17 cellular contexts compared by ENCODE assay signal in genomic region chr6:106421491-106421890, GRCh38.
DNase-seq lines count a peak whose midpoint lies in the region; ATAC-seq, FAIRE-seq and TF ChIP-seq lines count a peak whose summit lies in the region.
"Had no signal": no experiment of that assay in that cellular context is flagged by ENCODE, and none has a peak within 500 bp of the region (broad histone marks: within the 10 kb centered on the region; RNA-seq: fewer than 3 reads in every experiment).

No MANE protein-coding gene starts in this region.

- no peaks in the 10 kb centered on the region for H3K9me2 ChIP-seq in PC-3 (replicated peaks; ENCODE audit: low read length)

- no peak overlapping the region for H4K8ac ChIP-seq in mesenchymal stem cell (ENCODE audit: low read length)

- no peak for FAIRE-seq in frontal cortex (lab: Jason Lieb, UNC)
- FAIRE-seq: GM19239 had no signal

- intact Hi-C loops in PC-3 (cut with micrococcal nuclease), result no loop called here
- intact Hi-C loops in activated CD4-positive, alpha-beta T cell treated with anti-CD3 and anti-CD28 coated beads for 36 hours (cut with DNase I, micrococcal nuclease), result no loop called here

- H3K27ac ChIP-seq in PC-3 (ENCODE audit: low read length) (no peak overlapping the region), brain microvascular endothelial cell (no peak overlapping the region), mesenchymal stem cell (ENCODE audit: low read length, poor library complexity, severe bottlenecking) (no peak overlapping the region)
- H3K27ac ChIP-seq: SK-N-MC had no signal

- H3K36me3 ChIP-seq in PC-3 (ENCODE audit: low read depth, low read length) (no peaks in the 10 kb centered on the region), brain microvascular endothelial cell (replicated peaks) (no peaks in the 10 kb centered on the region), mesenchymal stem cell (ENCODE audit: control insufficient read depth in 1 of 2, insufficient read depth in 2 of 2, low read depth in 1 of 2, low read length in 2 of 2) (no peaks in the 10 kb centered on the region)

- no TSS peak for BruUV-seq in PC-3 (replicated peaks; lab: Mats Ljungman, UMichigan)

- H3K14ac ChIP-seq in mesenchymal stem cell (ENCODE audit: low read length in 2 of 2), result no peak overlapping the region

- H3K9ac ChIP-seq in PC-3 (ENCODE audit: low read length), result no peak overlapping the region
- H3K9ac ChIP-seq in mesenchymal stem cell (ENCODE audit: low read length), result no peak overlapping the region

- no peak overlapping the region for H3K4ac ChIP-seq in mesenchymal stem cell (ENCODE audit: low read depth in 1 of 2, low read length in 2 of 2)

- H4K91ac ChIP-seq in mesenchymal stem cell (ENCODE audit: low read length), result no peak overlapping the region

- in situ Hi-C loops in brain microvascular endothelial cell (cut with HindIII; ENCODE audit: low pct_ligation_motif_present, low sequenced_read_pairs), result no loop called here

- CTCF ChIA-PET in PC-3 (lab: Charles Lee), result no interaction called here
- CTCF ChIA-PET in activated CD4-positive, alpha-beta T cell treated with anti-CD3 and anti-CD28 coated beads for 36 hours (lab: Charles Lee), result interaction anchor here (1.2 kb wide), 1 partner anchor 60 kb away, joined by 3 read pairs; no protein-coding TSS in a partner anchor

- peaks cover 12% of the 10 kb centered on the region; the same call in 1 of the 2 replicates for H3K4me1 ChIP-seq in PC-3 (ENCODE audit: insufficient read depth, low read length)
- H3K4me1 ChIP-seq in mesenchymal stem cell (ENCODE audit: control insufficient read depth, insufficient read depth, low read depth, low read length), result no peaks in the 10 kb centered on the region

- no peaks in the 10 kb centered on the region for H3K27me3 ChIP-seq in PC-3 (ENCODE audit: low read length)
- H3K27me3 ChIP-seq in brain microvascular endothelial cell (replicated peaks), result no peaks in the 10 kb centered on the region
- peaks cover 13% of the 10 kb centered on the region in 2 experiments for H3K27me3 ChIP-seq in mesenchymal stem cell (ENCODE audit: control insufficient read depth in 1 of 2, insufficient read depth in 1 of 2, low read length in 2 of 2)

- H3K4me3 Mint-ChIP-seq in activated CD4-positive, alpha-beta T cell treated with anti-CD3 and anti-CD28 coated beads for 36 hours, result no peak overlapping the region

- H3K9me3 Mint-ChIP-seq in activated CD4-positive, alpha-beta T cell treated with anti-CD3 and anti-CD28 coated beads for 36 hours (ENCODE audit: low read depth), result no peaks in the 10 kb centered on the region

- peaks cover 6% of the 10 kb centered on the region for H3K27me3 Mint-ChIP-seq in activated CD4-positive, alpha-beta T cell treated with anti-CD3 and anti-CD28 coated beads for 36 hours

- H2BK120ac ChIP-seq in mesenchymal stem cell (ENCODE audit: low read depth, low read length), result no peak overlapping the region

- no peak overlapping the region for H3K4me3 ChIP-seq in PC-3 (ENCODE audit: low read length)
- H3K4me3 ChIP-seq in brain microvascular endothelial cell (ENCODE audit: low read depth, low read length), result no peak overlapping the region
- no peak overlapping the region for H3K4me3 ChIP-seq in mesenchymal stem cell (ENCODE audit: insufficient read depth in 1 of 2, low read depth in 1 of 2, low read length in 2 of 2)
- H3K4me3 ChIP-seq: PC-9, SK-N-MC had no signal

- H4K20me1 ChIP-seq in PC-3 (ENCODE audit: low read length), result no peaks in the 10 kb centered on the region

- peak; percentile 43; the same call in 1 of the 2 replicates for ATAC-seq in PC-3
- no peak for ATAC-seq in activated CD4-positive, alpha-beta T cell treated with anti-CD3 and anti-CD28 coated beads for 36 hours
- ATAC-seq: Right ventricle myocardium inferior had no signal

- no peak for TF ChIP-seq CTCF in PC-3 (conservative IDR thresholded peaks at IDR 0.05; ENCODE audit: low read depth, low read length)
- no peak for TF ChIP-seq CTCF in brain microvascular endothelial cell (IDR thresholded peaks at IDR 0.05; ENCODE audit: low read depth, low read length, missing control alignments)

- H3K18ac ChIP-seq in mesenchymal stem cell (ENCODE audit: low read depth in 1 of 2, low read length in 2 of 2), result no peak overlapping the region

- POLR2A ChIA-PET in PC-3 (lab: Charles Lee; ENCODE audit: unreplicated experiment), result no interaction called here
- POLR2A ChIA-PET in activated CD4-positive, alpha-beta T cell treated with anti-CD3 and anti-CD28 coated beads for 36 hours (lab: Charles Lee), result no interaction called here

- H3K36me3 Mint-ChIP-seq in activated CD4-positive, alpha-beta T cell treated with anti-CD3 and anti-CD28 coated beads for 36 hours (ENCODE audit: low read depth), result no peaks in the 10 kb centered on the region

- DNase-seq in ELR (ENCODE audit: low read depth) (peak; percentile 39), PC-3 (peak; percentile 44), brain microvascular endothelial cell (peak; percentile 29), mesenchymal stem cell (peak; percentile 22), NCI-H345 (lab: John Stamatoyannopoulos, UW) (no peak), frontal cortex (ENCODE audit: low spot score in 2 of 2) (no peak), iPS-NIHi7 (ENCODE audit: extremely low spot score) (no peak)
- DNase-seq in activated CD4-positive, alpha-beta T cell treated with anti-CD3 and anti-CD28 coated beads for 36 hours, result no peak
- DNase-seq: DMS 273 treated with DMSO at 0.1 percent for 48 hours, H7, Kasumi-1, NCI-H187 treated with DMSO at 0.1 percent for 48 hours, NCI-H748 treated with DMSO at 0.1 percent for 48 hours, PC-9 had no signal

- H2AK5ac ChIP-seq in mesenchymal stem cell (ENCODE audit: low read length, severe bottlenecking), result no peak overlapping the region

- no peaks in the 10 kb centered on the region for H3K79me2 ChIP-seq in PC-3 (ENCODE audit: low read length)

- H3K4me2 ChIP-seq in PC-3 (ENCODE audit: low read length) (no peak overlapping the region), mesenchymal stem cell (ENCODE audit: low read length, poor library complexity, severe bottlenecking) (no peak overlapping the region)
- H3K4me2 ChIP-seq: PC-9 had no signal

- H3K79me1 ChIP-seq in mesenchymal stem cell (replicated peaks; ENCODE audit: low read length, poor library complexity, severe bottlenecking), result no peaks in the 10 kb centered on the region

- no peaks in the 10 kb centered on the region for H3F3A ChIP-seq in PC-3 (ENCODE audit: low read length, unreplicated experiment)

- no peak overlapping the region for H2BK5ac ChIP-seq in mesenchymal stem cell (ENCODE audit: low read depth, low read length, poor library complexity, severe bottlenecking)

- H2AFZ ChIP-seq in PC-3 (ENCODE audit: low read length), result no peak overlapping the region
- H2AFZ ChIP-seq in mesenchymal stem cell (ENCODE audit: low read depth, low read length), result no peak overlapping the region
- H2AFZ ChIP-seq: PC-9 had no signal

- H2BK12ac ChIP-seq in mesenchymal stem cell (ENCODE audit: low read length in 2 of 2), result no peak overlapping the region

- no peaks in the 10 kb centered on the region for H3K4me1 Mint-ChIP-seq in activated CD4-positive, alpha-beta T cell treated with anti-CD3 and anti-CD28 coated beads for 36 hours

- H2BK15ac ChIP-seq in mesenchymal stem cell (ENCODE audit: low read depth, poor library complexity, severe bottlenecking), result no peak overlapping the region

- H3K9me3 ChIP-seq in PC-3 (ENCODE audit: low read length), result no peaks in the 10 kb centered on the region
- no peaks in the 10 kb centered on the region for H3K9me3 ChIP-seq in mesenchymal stem cell (ENCODE audit: control insufficient read depth, low read length)

- 77% methylated on average over 2 of the region's 2 CpGs for WGBS in mesenchymal stem cell

- H3K23ac ChIP-seq in mesenchymal stem cell (ENCODE audit: low read length in 2 of 2), result no peak overlapping the region

- H3K27ac Mint-ChIP-seq in activated CD4-positive, alpha-beta T cell treated with anti-CD3 and anti-CD28 coated beads for 36 hours, result no peak overlapping the region

Comparison
In these comparisons a context has a peak if more than half of its experiments do, and no peak if none do; other contexts are left out.
1. DNase-seq: peak in ELR (single experiment), PC-3 (single experiment), brain microvascular endothelial cell (single experiment) and mesenchymal stem cell (single experiment); none in activated CD4-positive, alpha-beta T cell treated with anti-CD3 and anti-CD28 coated beads for 36 hours (single experiment), NCI-H345 (single experiment), frontal cortex (0 of 2) and iPS-NIHi7 (single experiment).